In the genomic region with DNA sequence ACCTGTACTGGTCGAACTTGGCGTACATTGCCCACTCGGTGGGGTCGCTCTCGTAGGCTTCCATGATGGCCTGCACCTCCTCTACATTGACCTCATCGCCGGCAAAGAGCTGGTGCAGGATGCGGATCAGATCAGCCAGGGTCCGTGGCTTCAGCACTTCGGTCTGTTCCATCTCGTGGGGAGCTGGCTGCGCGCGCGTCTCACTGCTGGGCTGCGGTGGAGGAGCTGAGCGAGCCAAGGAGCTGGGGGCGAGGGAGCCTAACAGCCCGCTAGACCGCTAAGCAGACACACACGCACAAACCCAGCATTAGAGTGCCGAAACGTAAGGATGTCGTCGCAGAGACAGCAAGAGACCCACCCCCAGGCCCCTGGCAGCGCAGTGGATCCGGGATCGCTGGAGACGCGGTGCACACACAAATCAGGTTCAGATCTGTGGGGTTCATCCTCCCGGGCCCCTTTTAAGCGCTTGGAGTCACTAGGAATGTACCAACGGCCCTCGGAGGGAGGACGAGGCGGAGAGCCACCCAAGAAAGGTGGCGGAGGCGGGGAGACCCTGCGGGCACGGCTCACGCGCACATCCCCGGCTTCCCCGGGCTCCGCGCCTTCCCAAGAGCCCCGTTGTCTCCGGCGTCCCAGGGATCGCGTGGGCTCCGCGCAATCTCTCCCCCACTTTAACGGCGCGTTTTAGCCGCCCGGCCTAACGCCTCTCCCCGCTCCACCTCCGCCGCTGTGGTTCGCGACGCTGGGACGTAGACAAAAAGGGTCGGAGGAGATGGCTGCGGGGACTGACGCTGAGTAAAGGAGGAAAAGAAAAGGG, we compare ENCODE assay signal across 8 cellular contexts. TPM values are rescaled to one million over a fixed set of nuclear protein-coding genes. Genes with fewer than 3 reads are reported as not detected.
DNase-seq lines count a peak whose midpoint lies in the region; ATAC-seq and TF ChIP-seq lines count a peak whose summit lies in the region.

TSS of gene CDO1 (minus strand) at position 434 of the 817 bp plus-strand sequence. CDS start at position 172, 262 bp downstream.

- H3K4me1 ChIP-seq in lower lobe of right lung = peaks cover 16% of the 10 kb centered on the region

- peaks cover 15% of the 10 kb centered on the region for H3K27me3 Mint-ChIP-seq in endothelial cell (ENCODE audit: unreplicated experiment)

- CTCF ChIA-PET in HEK293T (lab: Yijun Ruan, JAX) = interaction anchor here (0.6 to 1.0 kb wide), 3 partner anchors 14 to 255 kb away, joined by 3 read pairs; no protein-coding TSS in a partner anchor

- no peaks in the 10 kb centered on the region for H3K9me3 ChIP-seq in lower lobe of right lung

- peaks cover 9% of the 10 kb centered on the region for H3K4me1 Mint-ChIP-seq in endothelial cell (ENCODE audit: unreplicated experiment)

- ATAC-seq in lower lobe of right lung = peak; percentile 74 to 76
- ATAC-seq in stimulated activated naive CD8-positive, alpha-beta T cell treated with anti-CD3 and anti-CD28 coated beads, Interleukin-15, Interleukin-2, amounts not matched to agents 100 U/mL and 50 U/mL, for 24 hours = peak; percentile 41
- no peak for ATAC-seq in GM18861 (IDR thresholded peaks at IDR 0.05; ENCODE audit: unreplicated experiment)

- H3K9me3 Mint-ChIP-seq in endothelial cell (ENCODE audit: unreplicated experiment) = no peaks in the 10 kb centered on the region

- intact Hi-C loops in lower lobe of right lung (cut with DNase I) = no loop called here

- H3K36me3 Mint-ChIP-seq in endothelial cell (ENCODE audit: low read depth, unreplicated experiment) = peaks cover 4% of the 10 kb centered on the region

- H3K36me3 ChIP-seq in lower lobe of right lung = no peaks in the 10 kb centered on the region

- peaks cover 62% of the 10 kb centered on the region for H3K27me3 ChIP-seq in lower lobe of right lung (ENCODE audit: low read depth)

- H3K4me3 ChIP-seq in lower lobe of right lung = peak within 1 kb of the TSS; percentile 58

- TF ChIP-seq CTCF in endothelial cell (IDR thresholded peaks at IDR 0.05; ENCODE audit: unreplicated experiment) = no peak
- no peak for TF ChIP-seq CTCF in lower lobe of right lung (IDR thresholded peaks at IDR 0.05)

- DNase-seq in AG08395 (ENCODE audit: low spot score) (peak; percentile 38), HEK293T (ENCODE audit: extremely low spot score) (peak; percentile 32), endothelial cell (ENCODE audit: low spot score) (peak; percentile 62), lower lobe of right lung (peak; percentile 48), NCI-H2081 (lab: John Stamatoyannopoulos, UW) (no peak)
- peak; percentile 9 for DNase-seq in activated CD4-positive, alpha-beta T cell treated with anti-CD3 and anti-CD28 coated beads, Interleukin-2, amount 50 U/mL, for 1 hour
- peak; percentile 37 for DNase-seq in stimulated activated naive CD8-positive, alpha-beta T cell treated with anti-CD3 and anti-CD28 coated beads, Interleukin-15, Interleukin-2, amounts not matched to agents 100 U/mL and 50 U/mL, for 24 hours

- POLR2A ChIA-PET in HEK293T (lab: Yijun Ruan, JAX) = interaction anchor here (0.6 to 1.9 kb wide), 10 partner anchors 10 to 268 kb away, joined by 3 to 5 read pairs (median 4); partner anchors contain the start of genes AP3S1, ATG12 and COMMD10

- peak within 1 kb of the TSS; percentile 67 for H3K27ac Mint-ChIP-seq in endothelial cell (ENCODE audit: unreplicated experiment)

- peak within 1 kb of the TSS; percentile 78 for H3K27ac ChIP-seq in lower lobe of right lung

- H3K4me3 Mint-ChIP-seq in endothelial cell (ENCODE audit: unreplicated experiment) = peak within 1 kb of the TSS; percentile 96

TF ChIP-seq in HEK293T, 16 proteins besides CTCF, POLR2A, EP300 and RAD21:
- peak; percentile 40; the same call in 1 of the 2 replicates for TF ChIP-seq L3MBTL2 (conservative IDR thresholded peaks at IDR 0.05)
- no peak for TF ChIP-seq FOXA1 (IDR thresholded peaks at IDR 0.05)
- no peak for TF ChIP-seq CTBP1 (IDR thresholded peaks at IDR 0.05; ENCODE audit: borderline replicate concordance)
- no peak for TF ChIP-seq NFRKB (IDR thresholded peaks at IDR 0.05)
- no peak for TF ChIP-seq FOXM1 (IDR thresholded peaks at IDR 0.05; ENCODE audit: borderline replicate concordance)
- TF ChIP-seq ELF4 (IDR thresholded peaks at IDR 0.05) = no peak

RNA-seq across cellular contexts. Expression of gene CDO1, which starts in this region (rescaled TPM):
- total RNA-seq in endothelial cell (ENCODE audit: unreplicated experiment) = 2.9 TPM
- total RNA-seq in lower lobe of right lung = 12.8 TPM

Comparison
In these comparisons a context has a peak if more than half of its experiments do, and no peak if none do; other contexts are left out.
1. DNase-seq: peak in AG08395 (single experiment), HEK293T (single experiment), activated CD4-positive, alpha-beta T cell treated with anti-CD3 and anti-CD28 coated beads, Interleukin-2, amount 50 U/mL, for 1 hour (single experiment), endothelial cell (single experiment), lower lobe of right lung (single experiment) and stimulated activated naive CD8-positive, alpha-beta T cell treated with anti-CD3 and anti-CD28 coated beads, Interleukin-15, Interleukin-2, amounts not matched to agents 100 U/mL and 50 U/mL, for 24 hours (single experiment); none in NCI-H2081 (0 of 2).